Comparison of ENCODE assay signal across 8 cellular contexts in genomic region chr6:10403385-10404106, GRCh38. TPM values are rescaled to one million over a fixed set of nuclear protein-coding genes. Genes with fewer than 3 reads are reported as not detected.
A peak's percentile ranks its signal among the peaks of the same experiment; 100 is the strongest.
DNase-seq lines count a peak whose midpoint lies in the region; ATAC-seq, FAIRE-seq and TF ChIP-seq lines count a peak whose summit lies in the region.

No MANE protein-coding gene starts in this region.

- peak; percentile 21 for ATAC-seq in HG02798 (IDR thresholded peaks at IDR 0.05; ENCODE audit: poor library complexity, unreplicated experiment)
- ATAC-seq in Panc1: peak; percentile 78
- ATAC-seq in omental fat pad (ENCODE audit: low FRiP score): peak; percentile 63

- no peaks in the 10 kb centered on the region for H3K9me1 ChIP-seq in endothelial cell of umbilical vein (replicated peaks; ENCODE audit: control insufficient read depth, extremely low read depth, insufficient read depth, low read length)

- peak overlapping the region; percentile 93 for H3K4me2 ChIP-seq in endothelial cell of umbilical vein (ENCODE audit: insufficient read depth, low read length)

- POLR2A ChIA-PET in Panc1 (lab: Charles Lee) (interaction anchor here (0.6 kb wide), 1 partner anchor 33 kb away, joined by 3 read pairs; no protein-coding TSS in a partner anchor), endothelial cell of umbilical vein (lab: Charles Lee) (no interaction called here)

- H3K4me1 Mint-ChIP-seq in activated naive CD4-positive, alpha-beta T cell treated with anti-CD3 and anti-CD28 coated beads, Interleukin-2, amount 10 ng/mL, durations not matched to agents 7 days and 5 days: peaks cover 12% of the 10 kb centered on the region

- H3K36me3 ChIP-seq in Panc1 (ENCODE audit: control insufficient read depth, insufficient read depth, low read length) (peaks cover 57% of the 10 kb centered on the region), endothelial cell of umbilical vein (ENCODE audit: control insufficient read depth in 2 of 2, extremely low read depth in 1 of 2, insufficient read depth in 2 of 2, low read length in 2 of 2) (no peaks in the 10 kb centered on the region)

- TF ChIP-seq POLR2A in endothelial cell of umbilical vein (IDR thresholded peaks at IDR 0.05; ENCODE audit: low read depth, low read length): no peak

- peak overlapping the region; percentile 86 for H3K27ac Mint-ChIP-seq in activated naive CD4-positive, alpha-beta T cell treated with anti-CD3 and anti-CD28 coated beads, Interleukin-2, amount 10 ng/mL, durations not matched to agents 7 days and 5 days

- dilution Hi-C loops in endothelial cell of umbilical vein (cut with MboI; ENCODE audit: extremely low pct_ligation_motif_present, low sequenced_read_pairs): no loop called here

- H3K36me3 Mint-ChIP-seq in activated naive CD4-positive, alpha-beta T cell treated with anti-CD3 and anti-CD28 coated beads, Interleukin-2, amount 10 ng/mL, durations not matched to agents 7 days and 5 days: peaks cover 12% of the 10 kb centered on the region

- H3K4me3 ChIP-seq in Panc1 (ENCODE audit: low read depth in 2 of 2, low read length in 2 of 2) (peak overlapping the region; percentile 46 to 68), endothelial cell of umbilical vein (replicated peaks in 1 of 3; ENCODE audit: insufficient read depth in 1 of 3, low read depth in 1 of 3, low read length in 3 of 3) (peak overlapping the region; percentile 48 to 80 (median 65))

- intact Hi-C loops in Panc1 (cut with micrococcal nuclease; ENCODE audit: unreplicated experiment) (loop anchor here (5.0 kb wide), 1 partner anchor 371 kb away; no protein-coding TSS in a partner anchor), endothelial cell of umbilical vein (cut with micrococcal nuclease) (loop anchor here (5.0 kb wide), 1 partner anchor 1134 kb away; the partner anchor contains the start of gene TMEM170B)

- H3K9ac ChIP-seq in endothelial cell of umbilical vein (replicated peaks; ENCODE audit: extremely low read depth, insufficient read depth, low read length): peak overlapping the region; percentile 29

- H3K27me3 Mint-ChIP-seq in activated naive CD4-positive, alpha-beta T cell treated with anti-CD3 and anti-CD28 coated beads, Interleukin-2, amount 10 ng/mL, durations not matched to agents 7 days and 5 days: peaks cover 80% of the 10 kb centered on the region

- H3K4me1 ChIP-seq in Panc1 (ENCODE audit: control insufficient read depth, insufficient read depth, low read length) (peaks cover 85% of the 10 kb centered on the region), endothelial cell of umbilical vein (ENCODE audit: control insufficient read depth, extremely low read depth, insufficient read depth, low read length) (peaks cover 13% of the 10 kb centered on the region)

- H4K20me1 ChIP-seq in endothelial cell of umbilical vein (replicated peaks; ENCODE audit: control insufficient read depth, extremely low read depth, insufficient read depth, low read length): no peaks in the 10 kb centered on the region

- H2AFZ ChIP-seq in endothelial cell of umbilical vein (ENCODE audit: low read depth, low read length): peak overlapping the region; percentile 99

- no peak for TF ChIP-seq CTCF in Panc1 (IDR thresholded peaks at IDR 0.05)
- no peak for TF ChIP-seq CTCF in endothelial cell of umbilical vein (IDR thresholded peaks at IDR 0.05; ENCODE audit: extremely low read depth in 1 of 2, insufficient read depth in 1 of 2, low read depth in 1 of 2, low read length in 2 of 2)
- no peak for TF ChIP-seq CTCF in omental fat pad (IDR thresholded peaks at IDR 0.05)

- CTCF ChIA-PET in activated naive CD4-positive, alpha-beta T cell treated with anti-CD3 and anti-CD28 coated beads, Interleukin-2, amount 10 ng/mL, durations not matched to agents 7 days and 5 days (lab: Charles Lee): no interaction called here
- CTCF ChIA-PET in Panc1 (lab: Charles Lee): interaction anchor here (0.6 to 1.6 kb wide), 2 partner anchors 26 to 378 kb away, joined by 3 read pairs; no protein-coding TSS in a partner anchor
- CTCF ChIA-PET in endothelial cell of umbilical vein (lab: Charles Lee): interaction anchor here (0.6 to 1.2 kb wide), 6 partner anchors 10 to 1421 kb away, joined by 3 to 5 read pairs (median 4); no protein-coding TSS in a partner anchor

- no peak for FAIRE-seq in endothelial cell of umbilical vein (lab: Jason Lieb, UNC)

- H3K27me3 ChIP-seq in Panc1 (ENCODE audit: control insufficient read depth, insufficient read depth, low read length) (no peaks in the 10 kb centered on the region), endothelial cell of umbilical vein (ENCODE audit: control insufficient read depth in 2 of 2, insufficient read depth in 2 of 2, low read length in 2 of 2) (peaks cover 57 to 78% of the 10 kb centered on the region in 2 experiments)

- H3K4me3 Mint-ChIP-seq in activated naive CD4-positive, alpha-beta T cell treated with anti-CD3 and anti-CD28 coated beads, Interleukin-2, amount 10 ng/mL, durations not matched to agents 7 days and 5 days: peak overlapping the region; percentile 72

- in situ Hi-C loops in Panc1 (cut with HindIII; ENCODE audit: low pct_unique_long_range_greater_than_20kb, low sequenced_read_pairs): no loop called here

- no TSS peak for BruUV-seq in Panc1 (replicated peaks; lab: Mats Ljungman, UMichigan)
- BruUV-seq in endothelial cell of umbilical vein (replicated peaks; lab: Mats Ljungman, UMichigan): no TSS peak

- DNase-seq in activated naive CD4-positive, alpha-beta T cell treated with anti-CD3 and anti-CD28 coated beads, Interleukin-2, amount 10 ng/mL, durations not matched to agents 7 days and 5 days: no peak
- no peak for DNase-seq in activated naive CD4-positive, alpha-beta T cell (lab: John Stamatoyannopoulos, UW)
- DNase-seq in Panc1 (ENCODE audit: low read depth, low spot score) (peak; percentile 87), endothelial cell of umbilical vein (ENCODE audit: low read depth, low spot score) (no peak), omental fat pad (ENCODE audit: low spot score) (no peak), NCI-H345 (lab: John Stamatoyannopoulos, UW) (no peak), NCI-H2029 treated with DMSO at 0.1 percent for 48 hours (lab: John Stamatoyannopoulos, UW) (no peak)

- H3K9me3 ChIP-seq in Panc1 (ENCODE audit: control insufficient read depth, insufficient read depth, low read depth, low read length) (no peaks in the 10 kb centered on the region), endothelial cell of umbilical vein (replicated peaks; ENCODE audit: control insufficient read depth, insufficient read depth, low read length) (no peaks in the 10 kb centered on the region)

- H3K27ac ChIP-seq in Panc1 (ENCODE audit: low read length) (peak overlapping the region; percentile 99), endothelial cell of umbilical vein (ENCODE audit: insufficient read depth, low read depth, low read length) (no peak overlapping the region)

- H3K9me3 Mint-ChIP-seq in activated naive CD4-positive, alpha-beta T cell treated with anti-CD3 and anti-CD28 coated beads, Interleukin-2, amount 10 ng/mL, durations not matched to agents 7 days and 5 days: peaks cover 16% of the 10 kb centered on the region

- no peaks in the 10 kb centered on the region for H3K79me2 ChIP-seq in endothelial cell of umbilical vein (ENCODE audit: control insufficient read depth, insufficient read depth, low read length)

TF ChIP-seq in endothelial cell of umbilical vein, 7 proteins besides CTCF, POLR2A, EP300 and RAD21:
- TF ChIP-seq MYC (IDR thresholded peaks at IDR 0.05; ENCODE audit: low read depth, low read length) (no peak), EZH2 (IDR thresholded peaks at IDR 0.05; ENCODE audit: borderline replicate concordance, low read depth, low read length, severe bottlenecking) (no peak), MAX (IDR thresholded peaks at IDR 0.05; ENCODE audit: insufficient read depth, insufficient read length) (no peak), FOS (IDR thresholded peaks at IDR 0.05; ENCODE audit: borderline replicate concordance, insufficient read depth, low read length) (no peak), POLR2AphosphoS5 (IDR thresholded peaks at IDR 0.05; ENCODE audit: insufficient read depth, low read depth, low read length) (no peak), JUN (IDR thresholded peaks at IDR 0.05; ENCODE audit: borderline replicate concordance, insufficient read depth, insufficient read length, low read depth) (no peak), GATA2 (IDR thresholded peaks at IDR 0.05; ENCODE audit: insufficient read depth, insufficient read length, low read depth, low read length) (no peak)

RNA-seq across cellular contexts. Expression of gene TFAP2A, which starts 11.3 kb away (rescaled TPM):
- total RNA-seq in Panc1 (2021; ENCODE audit: unreplicated experiment) (83.9 TPM), endothelial cell of umbilical vein (not detected in 2 replicates), omental fat pad (not detected)
- 95.0 TPM for polyA plus RNA-seq in Panc1 (2012; ENCODE audit: insufficient read length)
- polyA plus RNA-seq in endothelial cell of umbilical vein: 0.06 and 0.11 TPM in 2 replicates
- 0.10 and 0.23 TPM in 2 replicates for polyA plus RNA-seq in endothelial cell of umbilical vein (2011; cell fraction: cytosol; rRNA removed)
- polyA plus RNA-seq in endothelial cell of umbilical vein (2011; cell fraction: nucleus; rRNA removed): 0.43 and 0.57 TPM in 2 replicates
- polyA plus RNA-seq in endothelial cell of umbilical vein (2012): 0.31 TPM in 1 of 2 replicates, not detected in the other
- polyA minus RNA-seq in endothelial cell of umbilical vein: not detected in 2 replicates
- polyA minus RNA-seq in endothelial cell of umbilical vein (2011; cell fraction: cytosol; rRNA and poly(A)+ RNA removed): 57.2 TPM
- 0.82 and 0.87 TPM in 2 replicates for polyA minus RNA-seq in endothelial cell of umbilical vein (2011; cell fraction: nucleus; rRNA and poly(A)+ RNA removed)

Comparison
In these comparisons a context has a peak if more than half of its experiments do, and no peak if none do; other contexts are left out.
1. ATAC-seq: peak in every context shown above with its lines; median percentile 78 in Panc1; 63 in omental fat pad; 21 in HG02798.
2. RNA of gene TFAP2A, which starts 11.3 kb away (total RNA-seq): 83.9 TPM in Panc1 (single experiment); not detected in endothelial cell of umbilical vein and not detected in omental fat pad; every median in the first group is over 10 times any median in the second.